Comparison of ENCODE assay signal across 11 cellular contexts in genomic region chr22:42365337-42365865, GRCh38.
DNase-seq lines count a peak whose midpoint lies in the region; TF ChIP-seq lines count a peak whose summit lies in the region.
"Had no signal": no experiment of that assay in that cellular context is flagged by ENCODE, and none has a peak within 500 bp of the region (broad histone marks: within the 10 kb centered on the region; RNA-seq: fewer than 3 reads in every experiment).

No MANE protein-coding gene starts in this region.

- H3K27me3 ChIP-seq in BLaER1: peaks cover 62% of the 10 kb centered on the region

- H3K4me1 ChIP-seq in BLaER1: peaks cover 44% of the 10 kb centered on the region

- H3K4me3 Mint-ChIP-seq in nephron progenitor cell: peak overlapping the region; percentile 68

- no peak overlapping the region for H3K27ac ChIP-seq in BLaER1
- H3K27ac ChIP-seq in caudate nucleus (ENCODE audit: low read depth, low read length): peak overlapping the region; percentile 21
- H3K27ac ChIP-seq: C4-2B had no signal

- no peaks in the 10 kb centered on the region for H3K36me3 Mint-ChIP-seq in nephron progenitor cell (ENCODE audit: low read depth)

- peaks cover 42% of the 10 kb centered on the region for H3K4me1 Mint-ChIP-seq in nephron progenitor cell

- H3K9me3 Mint-ChIP-seq in nephron progenitor cell: no peaks in the 10 kb centered on the region

- DNase-seq in NCI-H1105 treated with DMSO at 0.1 percent for 48 hours (lab: John Stamatoyannopoulos, UW) (peak; percentile 80), caudate nucleus (lab: John Stamatoyannopoulos, UW) (peak in 6 of 61 donors; percentile 8 to 36 (median 25)), nephron progenitor cell (no peak), H4 (ENCODE audit: low spot score) (no peak), cerebellum (ENCODE audit: low spot score) (no peak), hippocampal formation (lab: John Stamatoyannopoulos, UW) (no peak)
- no peak for DNase-seq in activated CD8-positive, alpha-beta memory T cell treated with anti-CD3 and anti-CD28 coated beads, Interleukin-2, amount 50 U/mL, for 48 hours
- DNase-seq: GOT3; stimulated activated naive CD4-positive, alpha-beta T cell treated with Interleukin-2 at 50 U/mL for 16 hours had no signal

- H3K9ac ChIP-seq in BLaER1: no peak overlapping the region

- peak overlapping the region; percentile 57 for H3K4me2 ChIP-seq in BLaER1

- H3K27ac Mint-ChIP-seq in nephron progenitor cell: peak overlapping the region; percentile 61

- no peaks in the 10 kb centered on the region for H3K9me3 ChIP-seq in BLaER1

- no peak overlapping the region for H3K4me3 ChIP-seq in BLaER1

- peaks cover 74% of the 10 kb centered on the region for H3K27me3 Mint-ChIP-seq in nephron progenitor cell (ENCODE audit: low read depth, poor library complexity)

- peaks cover 28% of the 10 kb centered on the region for H4K20me1 ChIP-seq in BLaER1

- no peaks in the 10 kb centered on the region for H3K36me3 ChIP-seq in BLaER1

- TF ChIP-seq CTCF in nephron progenitor cell (IDR thresholded peaks at IDR 0.05): no peak
